In the genomic region with DNA sequence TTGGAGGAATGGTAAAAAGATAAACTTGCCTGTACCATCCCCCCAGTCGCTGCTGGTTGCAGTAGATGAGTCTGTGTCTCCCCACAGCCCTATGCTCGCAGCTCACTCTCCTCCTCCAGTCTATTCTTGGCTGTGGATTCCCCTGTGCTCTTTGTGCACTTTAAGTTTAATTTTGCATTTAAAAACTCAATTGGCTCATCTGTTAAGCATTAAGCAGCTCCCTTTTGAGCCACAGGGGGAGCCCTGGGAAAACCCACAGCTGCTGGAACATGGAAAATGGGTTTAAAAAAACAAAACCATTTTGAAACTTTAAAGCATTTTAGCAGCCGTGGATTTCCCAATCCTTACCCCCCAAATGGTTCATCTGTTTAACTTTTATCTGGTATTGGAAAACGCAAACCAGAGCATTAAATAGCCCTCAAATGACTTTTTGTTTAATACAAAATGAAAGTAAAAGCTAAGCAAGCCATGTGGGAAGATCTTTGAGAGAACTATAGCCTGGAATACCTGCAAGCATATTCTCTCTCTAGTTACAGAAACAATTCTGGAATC, we compare ENCODE assay signal across 8 cellular contexts.
A peak's percentile ranks its signal among the peaks of the same experiment; 100 is the strongest.
DNase-seq lines count a peak whose midpoint lies in the region; ATAC-seq and TF ChIP-seq lines count a peak whose summit lies in the region.

No MANE protein-coding gene starts in this region.

- H3K27me3 ChIP-seq in adrenal gland (no peaks in the 10 kb centered on the region), hepatocyte (no peaks in the 10 kb centered on the region), smooth muscle cell (ENCODE audit: low read depth) (no peaks in the 10 kb centered on the region)
- no peaks in the 10 kb centered on the region for H3K27me3 ChIP-seq in naive thymus-derived CD4-positive, alpha-beta T cell (ENCODE audit: control insufficient read depth in 2 of 2, insufficient read depth in 2 of 2, low read length in 2 of 2)

- H3K4me3 Mint-ChIP-seq in naive thymus-derived CD4-positive, alpha-beta T cell, result no peak overlapping the region

- H3K4me1 Mint-ChIP-seq in naive thymus-derived CD4-positive, alpha-beta T cell, result peaks cover 0 to 4% (median 0%) of the 10 kb centered on the region in 7 donors

- POLR2A ChIA-PET in naive thymus-derived CD4-positive, alpha-beta T cell (lab: Charles Lee), result no interaction called here

- H3K4me3 ChIP-seq in adrenal gland (peak overlapping the region in 2 of 4 donors; percentile 24 to 56), hepatocyte (no peak overlapping the region), smooth muscle cell (peak overlapping the region; percentile 43)
- H3K4me3 ChIP-seq in naive thymus-derived CD4-positive, alpha-beta T cell (ENCODE audit: low read length), result no peak overlapping the region

- peak; percentile 41 to 58 (median 50) for TF ChIP-seq CTCF in adrenal gland (IDR thresholded peaks at IDR 0.05)
- TF ChIP-seq CTCF in hepatocyte (IDR thresholded peaks at IDR 0.05; ENCODE audit: poor library complexity), result peak; percentile 63
- peak; percentile 53 for TF ChIP-seq CTCF in smooth muscle cell (IDR thresholded peaks at IDR 0.05; ENCODE audit: borderline replicate concordance, insufficient read depth, poor library complexity, severe bottlenecking)

- H4K20me1 ChIP-seq in hepatocyte (ENCODE audit: insufficient read depth, poor library complexity, severe bottlenecking), result no peaks in the 10 kb centered on the region
- H4K20me1 ChIP-seq in smooth muscle cell (ENCODE audit: low read depth), result no peaks in the 10 kb centered on the region

- H3K27ac ChIP-seq in adrenal gland, result peak overlapping the region in 2 of 5 donors; percentile 10 to 33
- peak overlapping the region; percentile 56 for H3K27ac ChIP-seq in hepatocyte
- peak overlapping the region; percentile 79 for H3K27ac ChIP-seq in smooth muscle cell (ENCODE audit: low read depth)
- no peak overlapping the region for H3K27ac ChIP-seq in naive thymus-derived CD4-positive, alpha-beta T cell (ENCODE audit: low read depth, low read length)

- H3K9ac ChIP-seq in smooth muscle cell (ENCODE audit: low read depth), result peak overlapping the region; percentile 57

- DNase-seq in AG08395 (ENCODE audit: low spot score) (peak; percentile 76), HT1080 (ENCODE audit: low read depth) (peak; percentile 64), adrenal gland (peak; percentile 33 to 75 (median 55)), hepatocyte (ENCODE audit: low spot score) (peak; percentile 65), smooth muscle cell (lab: John Stamatoyannopoulos, UW; ENCODE audit: unreplicated experiment) (peak; percentile 7)
- no peak for DNase-seq in naive thymus-derived CD4-positive, alpha-beta T cell
- DNase-seq in activated CD4-positive, alpha-beta T cell treated with anti-CD3 and anti-CD28 coated beads, Interleukin-2, amount 50 U/mL, for 48 hours, result no peak

- H3K4me1 ChIP-seq in adrenal gland (replicated peaks in 1 of 2) (no peaks in the 10 kb centered on the region), hepatocyte (ENCODE audit: insufficient read depth) (no peaks in the 10 kb centered on the region), smooth muscle cell (ENCODE audit: low read depth) (peaks cover 16% of the 10 kb centered on the region)
- H3K4me1 ChIP-seq in naive thymus-derived CD4-positive, alpha-beta T cell (ENCODE audit: control insufficient read depth in 2 of 2, insufficient read depth in 2 of 2, low read length in 2 of 2), result no peaks in the 10 kb centered on the region

- H3K36me3 ChIP-seq in adrenal gland (replicated peaks in 1 of 2), result no peaks in the 10 kb centered on the region
- H3K36me3 ChIP-seq in hepatocyte (replicated peaks; ENCODE audit: insufficient read depth, low read depth), result no peaks in the 10 kb centered on the region
- H3K36me3 ChIP-seq in smooth muscle cell (ENCODE audit: low read depth), result no peaks in the 10 kb centered on the region
- no peaks in the 10 kb centered on the region for H3K36me3 ChIP-seq in naive thymus-derived CD4-positive, alpha-beta T cell (ENCODE audit: control insufficient read depth in 2 of 3, insufficient read depth in 3 of 3, low read length in 3 of 3)

- TF ChIP-seq POLR2A in adrenal gland (IDR thresholded peaks at IDR 0.05), result no peak

- H2AFZ ChIP-seq in hepatocyte (peak overlapping the region; percentile 59), smooth muscle cell (ENCODE audit: low read depth) (peak overlapping the region; percentile 99)

- CTCF ChIA-PET in naive thymus-derived CD4-positive, alpha-beta T cell (lab: Charles Lee), result no interaction called here

- H3K9me3 Mint-ChIP-seq in naive thymus-derived CD4-positive, alpha-beta T cell, result peaks cover 0 to 15% (median 2%) of the 10 kb centered on the region in 11 donors

- no peaks in the 10 kb centered on the region for H3K9me2 ChIP-seq in hepatocyte (replicated peaks; ENCODE audit: insufficient read depth)

- H3K9me3 ChIP-seq in adrenal gland (replicated peaks in 1 of 3), result no peaks in the 10 kb centered on the region
- H3K9me3 ChIP-seq in hepatocyte (ENCODE audit: low read depth), result no peaks in the 10 kb centered on the region
- H3K9me3 ChIP-seq in smooth muscle cell (replicated peaks; ENCODE audit: low read depth), result no peaks in the 10 kb centered on the region
- H3K9me3 ChIP-seq in naive thymus-derived CD4-positive, alpha-beta T cell (ENCODE audit: control insufficient read depth in 2 of 3, low read length in 3 of 3), result no peaks in the 10 kb centered on the region

- ATAC-seq in GM19023 (IDR thresholded peaks at IDR 0.05; ENCODE audit: unreplicated experiment), result peak; percentile 64
- no peak for ATAC-seq in naive thymus-derived CD4-positive, alpha-beta T cell

- H3K79me2 ChIP-seq in hepatocyte, result no peaks in the 10 kb centered on the region
- H3K79me2 ChIP-seq in smooth muscle cell (ENCODE audit: low read depth), result no peaks in the 10 kb centered on the region

- peak overlapping the region; percentile 63 for H3K4me2 ChIP-seq in hepatocyte
- peak overlapping the region; percentile 81 for H3K4me2 ChIP-seq in smooth muscle cell

- no peak overlapping the region for H3K27ac Mint-ChIP-seq in naive thymus-derived CD4-positive, alpha-beta T cell

- H3K36me3 Mint-ChIP-seq in naive thymus-derived CD4-positive, alpha-beta T cell, result peaks cover 0 to 4% (median 0%) of the 10 kb centered on the region in 5 donors

- no peaks in the 10 kb centered on the region for H3K27me3 Mint-ChIP-seq in naive thymus-derived CD4-positive, alpha-beta T cell

- whole genome bisulfite sequencing in adrenal gland, 4 donors, result 16 to 24% (median 23%) methylated on average over 4 of the region's 4 CpGs
- 28% methylated on average over 4 of the region's 4 CpGs for WGBS in hepatocyte (ENCODE audit: low lambda C conversion rate, missing lambda C conversion rate)
- 8% methylated on average over 4 of the region's 4 CpGs for WGBS in smooth muscle cell (ENCODE audit: low lambda C conversion rate)

- peaks cover 9% of the 10 kb centered on the region for H3F3A ChIP-seq in smooth muscle cell (ENCODE audit: low read depth)

- intact Hi-C loops in adrenal gland (cut with DNase I), result no loop called here
- intact Hi-C loops in naive thymus-derived CD4-positive, alpha-beta T cell (cut with micrococcal nuclease), result no loop called here

Comparison
In these comparisons a context has a peak if more than half of its experiments do, and no peak if none do; other contexts are left out.
1. DNase-seq: peak in AG08395 (single experiment), HT1080 (single experiment), adrenal gland (7 of 7), hepatocyte (single experiment) and smooth muscle cell (single experiment); none in naive thymus-derived CD4-positive, alpha-beta T cell (0 of 9) and activated CD4-positive, alpha-beta T cell treated with anti-CD3 and anti-CD28 coated beads, Interleukin-2, amount 50 U/mL, for 48 hours (0 of 2).
2. Peak in every context shown above with its lines, with median percentiles within 50 percentile points of each other: CTCF ChIP-seq.